Comparison of ENCODE assay signal across 9 cellular contexts in genomic region chr11:3950996-3951662, GRCh38.
A peak's percentile ranks its signal among the peaks of the same experiment; 100 is the strongest.
DNase-seq lines count a peak whose midpoint lies in the region; ATAC-seq and TF ChIP-seq lines count a peak whose summit lies in the region.
"Had no signal": no experiment of that assay in that cellular context is flagged by ENCODE, and none has a peak within 500 bp of the region (broad histone marks: within the 10 kb centered on the region; RNA-seq: fewer than 3 reads in every experiment).

No MANE protein-coding gene starts in this region.

- H3K79me2 ChIP-seq in mesendoderm (ENCODE audit: control insufficient read depth, insufficient read depth, low read length), result no peaks in the 10 kb centered on the region

- TF ChIP-seq CTCF in chondrocyte (IDR thresholded peaks at IDR 0.05), result no peak

- H3K27ac ChIP-seq in BLaER1 treated with 17β-estradiol and CSF1 and Interleukin-3, amounts not matched to agents 10 nM and 100 nM, result peak overlapping the region in 3 of 11 experiments; percentile 8 to 42 (median 31); a peak in 3 of 22 replicates
- H3K27ac ChIP-seq in KOPT-K1 (ENCODE audit: low read depth, low read length, poor library complexity, severe bottlenecking) (peak overlapping the region; percentile 95), mesendoderm (ENCODE audit: low read depth, low read length) (no peak overlapping the region)

- H3K4me1 ChIP-seq in BLaER1 treated with 17β-estradiol and CSF1 and Interleukin-3, amounts not matched to agents 10 nM and 100 nM, result peaks cover 47 to 65% (median 54%) of the 10 kb centered on the region in 10 experiments
- H3K4me1 ChIP-seq in mesendoderm (ENCODE audit: control insufficient read depth, low read depth, low read length), result peaks cover 3% of the 10 kb centered on the region

- H3K9me3 ChIP-seq in BLaER1 treated with 17β-estradiol and CSF1 and Interleukin-3, amounts not matched to agents 10 nM and 100 nM (replicated peaks in 1 of 11), result no peaks in the 10 kb centered on the region
- no peaks in the 10 kb centered on the region for H3K9me3 ChIP-seq in KOPT-K1 (ENCODE audit: insufficient read depth, low read length, poor library complexity, severe bottlenecking)

- no peak overlapping the region for H3K4ac ChIP-seq in mesendoderm (ENCODE audit: low read depth, low read length)

- H4K20me1 ChIP-seq in BLaER1 treated with 17β-estradiol and CSF1 and Interleukin-3, amounts not matched to agents 10 nM and 100 nM, result peaks cover 0 to 83% (median 6%) of the 10 kb centered on the region in 11 experiments; a peak in 7 of 22 replicates

- no peaks in the 10 kb centered on the region for H3K9me3 Mint-ChIP-seq in chondrocyte (ENCODE audit: low read depth)

- peak overlapping the region in 9 of 11 experiments; percentile 40 to 87 (median 75); a peak in 16 of 22 replicates for H3K4me2 ChIP-seq in BLaER1 treated with 17β-estradiol and CSF1 and Interleukin-3, amounts not matched to agents 10 nM and 100 nM
- no peak overlapping the region for H3K4me2 ChIP-seq in mesendoderm (ENCODE audit: low read length)

- H3K27ac Mint-ChIP-seq in chondrocyte (ENCODE audit: unreplicated experiment), result peak overlapping the region; percentile 85

- no peak overlapping the region for H2BK120ac ChIP-seq in mesendoderm (ENCODE audit: low read depth, low read length)

- no peaks in the 10 kb centered on the region for H3K36me3 Mint-ChIP-seq in chondrocyte (ENCODE audit: low read depth)

- no peak overlapping the region for H3K23ac ChIP-seq in mesendoderm (ENCODE audit: low read length)

- no peak overlapping the region for H2BK5ac ChIP-seq in mesendoderm (ENCODE audit: low read length)

- WGBS in mesendoderm (ENCODE audit: extremely low coverage, insufficient coverage, low lambda C conversion rate), result no CpG with 5 or more reads among the region's 4 CpGs

- no peak overlapping the region for H4K5ac ChIP-seq in mesendoderm (ENCODE audit: low read length)

- H2AK5ac ChIP-seq in mesendoderm (ENCODE audit: low read length), result no peak overlapping the region

- no peak overlapping the region for H3K56ac ChIP-seq in mesendoderm (ENCODE audit: low read length)

- H3K4me3 ChIP-seq in BLaER1 treated with 17β-estradiol and CSF1 and Interleukin-3, amounts not matched to agents 10 nM and 100 nM, result no peak overlapping the region
- no peak overlapping the region for H3K4me3 ChIP-seq in mesendoderm (ENCODE audit: low read length)

- H2BK15ac ChIP-seq in mesendoderm (replicated peaks; ENCODE audit: low read depth), result no peak overlapping the region

- peaks cover 56% of the 10 kb centered on the region for H3K4me1 Mint-ChIP-seq in chondrocyte (ENCODE audit: low read depth)

- no peaks in the 10 kb centered on the region for H3K27me3 Mint-ChIP-seq in chondrocyte (ENCODE audit: low read depth)

- H3K79me1 ChIP-seq in mesendoderm (ENCODE audit: low read length), result no peaks in the 10 kb centered on the region

- H4K8ac ChIP-seq in mesendoderm (ENCODE audit: low read depth, low read length), result no peak overlapping the region

- H3K27me3 ChIP-seq in BLaER1 treated with 17β-estradiol and CSF1 and Interleukin-3, amounts not matched to agents 10 nM and 100 nM, result no peaks in the 10 kb centered on the region
- no peaks in the 10 kb centered on the region for H3K27me3 ChIP-seq in mesendoderm (ENCODE audit: insufficient read depth, low read length, poor library complexity)

- H3K9ac ChIP-seq in BLaER1 treated with 17β-estradiol and CSF1 and Interleukin-3, amounts not matched to agents 10 nM and 100 nM, result no peak overlapping the region
- H3K9ac ChIP-seq in mesendoderm (ENCODE audit: low read length), result no peak overlapping the region

- DNase-seq in chondrocyte (ENCODE audit: low spot score) (no peak), mesendoderm (peak; percentile 97), SKM-1 treated with dmso at 0.1 percent for 144 hours (lab: John Stamatoyannopoulos, UW; ENCODE audit: unreplicated experiment) (no peak), cerebellar nuclear complex (lab: John Stamatoyannopoulos, UW) (no peak)
- DNase-seq: activated CD4-positive, alpha-beta T cell treated with anti-CD3 and anti-CD28 coated beads for 48 hours had no signal

- peaks cover 0 to 6% (median 0%) of the 10 kb centered on the region in 11 experiments; a peak in 1 of 22 replicates for H3K36me3 ChIP-seq in BLaER1 treated with 17β-estradiol and CSF1 and Interleukin-3, amounts not matched to agents 10 nM and 100 nM
- H3K36me3 ChIP-seq in KOPT-K1 (ENCODE audit: insufficient read depth, low read length), result no peaks in the 10 kb centered on the region
- H3K36me3 ChIP-seq in mesendoderm (ENCODE audit: control insufficient read depth, insufficient read depth, low read length), result no peaks in the 10 kb centered on the region

- no peak overlapping the region for H3K4me3 Mint-ChIP-seq in chondrocyte (ENCODE audit: unreplicated experiment)

- no peak overlapping the region for H3K18ac ChIP-seq in mesendoderm (ENCODE audit: low read length)

- ATAC-seq in HG03097 (IDR thresholded peaks at IDR 0.05; ENCODE audit: low FRiP score, unreplicated experiment), result no peak
- no peak for ATAC-seq in GM21367 (IDR thresholded peaks at IDR 0.05; ENCODE audit: unreplicated experiment)
